ENCODE assay signal across 18 cellular contexts in genomic region chr3:33401781-33402180, GRCh38. TPM values are rescaled to one million over a fixed set of nuclear protein-coding genes. Genes with fewer than 3 reads are reported as not detected.
DNase-seq lines count a peak whose midpoint lies in the region; ATAC-seq and TF ChIP-seq lines count a peak whose summit lies in the region.
"Had no signal": no experiment of that assay in that cellular context is flagged by ENCODE, and none has a peak within 500 bp of the region (broad histone marks: within the 10 kb centered on the region; RNA-seq: fewer than 3 reads in every experiment).

No MANE protein-coding gene starts in this region.

- CTCF ChIA-PET in activated CD8-positive, alpha-beta T cell treated with anti-CD3 and anti-CD28 coated beads for 36 hours (lab: Charles Lee) = interaction anchor here (1.1 to 1.9 kb wide), 2 partner anchors 28 to 386 kb away, joined by 5 to 7 read pairs; no protein-coding TSS in a partner anchor
- CTCF ChIA-PET in activated CD8-positive, alpha-beta T cell treated with anti-CD3 and anti-CD28 coated beads, Interleukin-2, amount 10 ng/mL, durations not matched to agents 7 days and 5 days (lab: Charles Lee) = interaction anchor here (0.9 to 1.3 kb wide), 4 partner anchors 9 to 385 kb away, joined by 3 to 6 read pairs (median 4); no protein-coding TSS in a partner anchor

- H3K9me3 Mint-ChIP-seq in activated CD8-positive, alpha-beta T cell treated with anti-CD3 and anti-CD28 coated beads for 36 hours = no peaks in the 10 kb centered on the region
- H3K9me3 Mint-ChIP-seq in activated CD8-positive, alpha-beta T cell treated with anti-CD3 and anti-CD28 coated beads, Interleukin-2, amount 10 ng/mL, durations not matched to agents 7 days and 5 days (ENCODE audit: insufficient read depth) = no peaks in the 10 kb centered on the region

- no peak for ATAC-seq in activated CD8-positive, alpha-beta T cell treated with anti-CD3 and anti-CD28 coated beads for 36 hours
- no peak for ATAC-seq in activated CD8-positive, alpha-beta T cell treated with anti-CD3 and anti-CD28 coated beads, Interleukin-2, amount 10 ng/mL, durations not matched to agents 7 days and 5 days

- no peak for DNase-seq in activated CD8-positive, alpha-beta T cell treated with anti-CD3 and anti-CD28 coated beads for 36 hours
- no peak for DNase-seq in activated CD8-positive, alpha-beta T cell treated with anti-CD3 and anti-CD28 coated beads, Interleukin-2, amount 10 ng/mL, durations not matched to agents 7 days and 5 days
- DNase-seq in amniotic epithelial cell (ENCODE audit: low read depth) (peak; percentile 31), iris pigment epithelial cell (ENCODE audit: low read depth) (peak; percentile 80), smooth muscle cell of the brain vasculature (ENCODE audit: low read depth, low spot score) (peak; percentile 39), COLO829 (ENCODE audit: low spot score) (no peak), ecto neural progenitor cell (ENCODE audit: low spot score) (no peak), dedifferentiated amniotic fluid mesenchymal stem cell (ENCODE audit: extremely low spot score) (no peak)
- DNase-seq: 8988T, DMS79 treated with DMSO at 0.1 percent for 48 hours, GOT3, KG1, MM.1S, NCI-H1105, NCI-H187, NCI-H446, NCI-H748 treated with DMSO at 0.1 percent for 48 hours, PC-9 had no signal

- no peaks in the 10 kb centered on the region for H3K4me1 Mint-ChIP-seq in activated CD8-positive, alpha-beta T cell treated with anti-CD3 and anti-CD28 coated beads for 36 hours (ENCODE audit: low read depth)
- no peaks in the 10 kb centered on the region for H3K4me1 Mint-ChIP-seq in activated CD8-positive, alpha-beta T cell treated with anti-CD3 and anti-CD28 coated beads, Interleukin-2, amount 10 ng/mL, durations not matched to agents 7 days and 5 days (ENCODE audit: low read depth)

- no peak overlapping the region for H3K4me3 Mint-ChIP-seq in activated CD8-positive, alpha-beta T cell treated with anti-CD3 and anti-CD28 coated beads for 36 hours
- no peak overlapping the region for H3K4me3 Mint-ChIP-seq in activated CD8-positive, alpha-beta T cell treated with anti-CD3 and anti-CD28 coated beads, Interleukin-2, amount 10 ng/mL, durations not matched to agents 7 days and 5 days

- peaks cover 50% of the 10 kb centered on the region for H3K36me3 Mint-ChIP-seq in activated CD8-positive, alpha-beta T cell treated with anti-CD3 and anti-CD28 coated beads for 36 hours (ENCODE audit: low read depth)
- H3K36me3 Mint-ChIP-seq in activated CD8-positive, alpha-beta T cell treated with anti-CD3 and anti-CD28 coated beads, Interleukin-2, amount 10 ng/mL, durations not matched to agents 7 days and 5 days (ENCODE audit: low read depth) = peaks cover 60% of the 10 kb centered on the region

- POLR2A ChIA-PET in activated CD8-positive, alpha-beta T cell treated with anti-CD3 and anti-CD28 coated beads for 36 hours (lab: Charles Lee) = no interaction called here
- POLR2A ChIA-PET in activated CD8-positive, alpha-beta T cell treated with anti-CD3 and anti-CD28 coated beads, Interleukin-2, amount 10 ng/mL, durations not matched to agents 7 days and 5 days (lab: Charles Lee) = no interaction called here

- intact Hi-C loops in activated CD8-positive, alpha-beta T cell treated with anti-CD3 and anti-CD28 coated beads for 36 hours (cut with micrococcal nuclease) = no loop called here

- TF ChIP-seq CTCF in activated CD8-positive, alpha-beta T cell treated with anti-CD3 and anti-CD28 coated beads for 36 hours (IDR thresholded peaks at IDR 0.05) = no peak

- peak overlapping the region; percentile 35 for H3K27ac Mint-ChIP-seq in activated CD8-positive, alpha-beta T cell treated with anti-CD3 and anti-CD28 coated beads for 36 hours
- H3K27ac Mint-ChIP-seq in activated CD8-positive, alpha-beta T cell treated with anti-CD3 and anti-CD28 coated beads, Interleukin-2, amount 10 ng/mL, durations not matched to agents 7 days and 5 days = no peak overlapping the region

- H3K27me3 Mint-ChIP-seq in activated CD8-positive, alpha-beta T cell treated with anti-CD3 and anti-CD28 coated beads for 36 hours = no peaks in the 10 kb centered on the region
- no peaks in the 10 kb centered on the region for H3K27me3 Mint-ChIP-seq in activated CD8-positive, alpha-beta T cell treated with anti-CD3 and anti-CD28 coated beads, Interleukin-2, amount 10 ng/mL, durations not matched to agents 7 days and 5 days (ENCODE audit: low read depth)

RNA-seq across cellular contexts. Expression of gene UBP1, which starts 38.4 kb away (rescaled TPM):
- total RNA-seq in activated CD8-positive, alpha-beta T cell treated with anti-CD3 and anti-CD28 coated beads for 36 hours = 10 to 100 TPM; 51.2 to 56.2 TPM
- total RNA-seq in activated CD8-positive, alpha-beta T cell treated with anti-CD3 and anti-CD28 coated beads, Interleukin-2, amount 10 ng/mL, durations not matched to agents 7 days and 5 days = 10 to 100 TPM; 61.9 to 64.6 TPM

Comparison
In these comparisons a context has a peak if more than half of its experiments do, and no peak if none do; other contexts are left out.
1. DNase-seq: peak in amniotic epithelial cell (single experiment), iris pigment epithelial cell (single experiment) and smooth muscle cell of the brain vasculature (single experiment); none in activated CD8-positive, alpha-beta T cell treated with anti-CD3 and anti-CD28 coated beads for 36 hours (single experiment), activated CD8-positive, alpha-beta T cell treated with anti-CD3 and anti-CD28 coated beads, Interleukin-2, amount 10 ng/mL, durations not matched to agents 7 days and 5 days (single experiment), COLO829 (single experiment), ecto neural progenitor cell (single experiment) and dedifferentiated amniotic fluid mesenchymal stem cell (single experiment).